17 cellular contexts compared by ENCODE assay signal in the genomic region with DNA sequence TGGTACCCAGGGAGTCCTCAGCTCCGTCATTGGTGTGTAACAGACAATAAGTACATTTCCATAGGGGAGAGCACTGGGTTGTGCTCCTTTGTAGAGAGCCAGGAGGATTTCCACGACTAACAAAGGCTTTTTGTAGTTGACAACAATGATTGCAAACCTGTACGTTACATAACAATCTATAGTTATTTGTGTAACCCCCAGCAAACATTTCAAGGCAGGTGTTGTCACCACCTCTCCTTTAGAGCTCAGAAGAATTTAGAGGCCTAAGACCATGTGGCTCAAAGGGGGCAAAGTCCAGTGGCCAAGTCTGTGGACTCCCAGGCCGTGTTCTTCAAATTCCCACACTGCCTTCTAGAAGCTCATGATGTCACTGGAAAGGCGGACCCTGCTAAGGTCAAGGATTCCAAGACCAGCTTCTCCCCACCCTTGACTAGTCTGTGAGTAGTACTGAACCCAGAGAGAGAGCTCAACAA. TPM values are rescaled to one million over a fixed set of nuclear protein-coding genes. Genes with fewer than 3 reads are reported as not detected.
A peak's percentile ranks its signal among the peaks of the same experiment; 100 is the strongest.
DNase-seq lines count a peak whose midpoint lies in the region; TF ChIP-seq lines count a peak whose summit lies in the region.
"Had no signal": no experiment of that assay in that cellular context is flagged by ENCODE, and none has a peak within 500 bp of the region (broad histone marks: within the 10 kb centered on the region; RNA-seq: fewer than 3 reads in every experiment).

No MANE protein-coding gene starts in this region.

- no peaks in the 10 kb centered on the region for H3K9me3 Mint-ChIP-seq in activated naive CD4-positive, alpha-beta T cell treated with anti-CD3 and anti-CD28 coated beads, Interleukin-2, amount 50 U/mL, for 24 hours

- H3K27me3 ChIP-seq in esophagus muscularis mucosa = no peaks in the 10 kb centered on the region
- H3K27me3 ChIP-seq in uterus = no peaks in the 10 kb centered on the region
- H3K27me3 ChIP-seq: BE2C, colonic mucosa, gastrocnemius medialis had no signal

- 67% methylated on average over 3 of the region's 5 CpGs for WGBS in esophagus muscularis mucosa

- no peak for DNase-seq in activated naive CD4-positive, alpha-beta T cell treated with anti-CD3 and anti-CD28 coated beads, Interleukin-2, amount 50 U/mL, for 16 hours
- DNase-seq in esophagus muscularis mucosa (ENCODE audit: extremely low spot score) (no peak), posterior vena cava (ENCODE audit: low spot score) (peak; percentile 20), uterus (peak in 1 of 2 donors; percentile 10), germinal center (ENCODE audit: low spot score) (no peak), glomerular visceral epithelial cell (ENCODE audit: extremely low spot score) (no peak), DMS79 treated with DMSO at 0.1 percent for 48 hours (lab: John Stamatoyannopoulos, UW) (no peak)
- DNase-seq: BE2C, colonic mucosa, gastrocnemius medialis, GF-D8, NCI-H1105, NCI-H748 treated with DMSO at 0.1 percent for 48 hours, T1000 had no signal

- H3K9me3 ChIP-seq in esophagus muscularis mucosa = no peaks in the 10 kb centered on the region
- no peaks in the 10 kb centered on the region for H3K9me3 ChIP-seq in uterus
- H3K9me3 ChIP-seq: BE2C, colonic mucosa, gastrocnemius medialis had no signal

- no peaks in the 10 kb centered on the region for H3K4me1 Mint-ChIP-seq in activated naive CD4-positive, alpha-beta T cell treated with anti-CD3 and anti-CD28 coated beads, Interleukin-2, amount 50 U/mL, for 24 hours

- peaks cover 5% of the 10 kb centered on the region for H3K36me3 Mint-ChIP-seq in activated naive CD4-positive, alpha-beta T cell treated with anti-CD3 and anti-CD28 coated beads, Interleukin-2, amount 50 U/mL, for 24 hours

- H3K4me3 Mint-ChIP-seq in activated naive CD4-positive, alpha-beta T cell treated with anti-CD3 and anti-CD28 coated beads, Interleukin-2, amount 50 U/mL, for 24 hours = no peak overlapping the region

- no peaks in the 10 kb centered on the region for H3K27me3 Mint-ChIP-seq in activated naive CD4-positive, alpha-beta T cell treated with anti-CD3 and anti-CD28 coated beads, Interleukin-2, amount 50 U/mL, for 24 hours

- TF ChIP-seq CTCF in esophagus muscularis mucosa (IDR thresholded peaks at IDR 0.05) (no peak), uterus (IDR thresholded peaks at IDR 0.05) (no peak)

- H3K36me3 ChIP-seq in esophagus muscularis mucosa (peaks cover 67 to 96% (median 92%) of the 10 kb centered on the region in 4 donors), uterus (no peaks in the 10 kb centered on the region)
- H3K36me3 ChIP-seq: BE2C had no signal

- H3K27ac ChIP-seq in esophagus muscularis mucosa (replicated peaks in 1 of 4) (peak overlapping the region; percentile 90 to 97 (median 93)), uterus (peak overlapping the region; percentile 94 to 99)
- H3K27ac ChIP-seq: 22Rv1, colonic mucosa, epithelial cell of prostate had no signal

- H3K27ac Mint-ChIP-seq in activated naive CD4-positive, alpha-beta T cell treated with anti-CD3 and anti-CD28 coated beads, Interleukin-2, amount 50 U/mL, for 24 hours = peak overlapping the region; percentile 6

- intact Hi-C loops in esophagus muscularis mucosa (cut with DNase I) (no loop called here), posterior vena cava (cut with DNase I) (no loop called here), uterus (cut with DNase I; ENCODE audit: low total_unique reads) (no loop called here)

- TF ChIP-seq POLR2A in esophagus muscularis mucosa (IDR thresholded peaks at IDR 0.05; ENCODE audit: low read depth) = no peak
- no peak for TF ChIP-seq POLR2A in uterus (IDR thresholded peaks at IDR 0.05)

- no peak for TF ChIP-seq EP300 in esophagus muscularis mucosa (IDR thresholded peaks at IDR 0.05)

- H3K4me3 ChIP-seq in esophagus muscularis mucosa = no peak overlapping the region
- H3K4me3 ChIP-seq in uterus = no peak overlapping the region
- H3K4me3 ChIP-seq: colonic mucosa, gastrocnemius medialis had no signal

- H3K4me1 ChIP-seq in esophagus muscularis mucosa = peaks cover 12 to 45% (median 28%) of the 10 kb centered on the region in 4 donors
- H3K4me1 ChIP-seq in uterus = peaks cover 6% of the 10 kb centered on the region in 2 donors
- H3K4me1 ChIP-seq: BE2C, colonic mucosa had no signal

RNA-seq across cellular contexts. Expression of gene RPL27A, which starts 15.8 kb away (rescaled TPM):
- total RNA-seq in esophagus muscularis mucosa (1,000 to 10,000 TPM in 1 of 4 donors, 100 to 1,000 TPM in 3; 665 to 1,629 (median 791) TPM), posterior vena cava (100 to 1,000 TPM; 610 to 698 TPM), uterus (1,000 to 10,000 TPM in 2 of 4 donors, 100 to 1,000 TPM in 2; 505 to 3,151 (median 1,895) TPM)

RNA-seq across cellular contexts. Expression of gene TRIM66, which starts 15.9 kb away (rescaled TPM):
- total RNA-seq in esophagus muscularis mucosa (1 to 10 TPM; 2.2 to 5.4 (median 3.1) TPM), posterior vena cava (10 to 100 TPM in 1 of 2 donors, 1 to 10 TPM in 1; 5.9 to 13.4 TPM), uterus (10 to 100 TPM in 2 of 4 donors, 1 to 10 TPM in 2; 7.4 to 18.2 (median 10.5) TPM)
